Comparison of ENCODE assay signal across 8 cellular contexts in genomic region chr15:85047271-85047948, GRCh38.
DNase-seq lines count a peak whose midpoint lies in the region; ATAC-seq and TF ChIP-seq lines count a peak whose summit lies in the region.

No MANE protein-coding gene starts in this region.

- H3K27me3 ChIP-seq in mammary epithelial cell (ENCODE audit: insufficient read depth, low read length) (no peaks in the 10 kb centered on the region), cardiac muscle cell (no peaks in the 10 kb centered on the region), smooth muscle cell (ENCODE audit: low read depth) (no peaks in the 10 kb centered on the region)

- H3K4me3 ChIP-seq in mammary epithelial cell (replicated peaks in 1 of 3; ENCODE audit: insufficient read depth in 1 of 3, low read depth in 2 of 3, low read length in 3 of 3) (no peak overlapping the region), cardiac muscle cell (no peak overlapping the region), smooth muscle cell (peak overlapping the region; percentile 21)

- CTCF ChIA-PET in MCF 10A (lab: Yijun Ruan, JAX) = interaction anchor here (1.0 to 4.6 kb wide), 5 partner anchors 10 to 93 kb away, joined by 3 to 50 read pairs (median 4); no protein-coding TSS in a partner anchor
- CTCF ChIA-PET in mammary epithelial cell (lab: Charles Lee; ENCODE audit: low non-redundant PET) = interaction anchor here (0.7 kb wide), 1 partner anchor 110 kb away, joined by 3 read pairs; no protein-coding TSS in a partner anchor
- CTCF ChIA-PET in HEK293T (lab: Yijun Ruan, JAX) = interaction anchor here (1.3 kb wide), 1 partner anchor 122 kb away, joined by 4 read pairs; no protein-coding TSS in a partner anchor

- no peaks in the 10 kb centered on the region for H3K36me3 ChIP-seq in mammary epithelial cell (ENCODE audit: insufficient read depth, low read length)
- H3K36me3 ChIP-seq in cardiac muscle cell = no peaks in the 10 kb centered on the region
- no peaks in the 10 kb centered on the region for H3K36me3 ChIP-seq in smooth muscle cell (ENCODE audit: low read depth)

- intact Hi-C loops in MCF 10A (cut with micrococcal nuclease) = loop anchor here (5.0 kb wide), 1 partner anchor 200 kb away; no protein-coding TSS in a partner anchor
- intact Hi-C loops in mammary epithelial cell (cut with micrococcal nuclease) = loop anchor here (10.0 kb wide), 1 partner anchor 203 kb away; no protein-coding TSS in a partner anchor

- H3K9me3 ChIP-seq in mammary epithelial cell (replicated peaks; ENCODE audit: insufficient read depth, low read length) (no peaks in the 10 kb centered on the region), T-helper 17 cell (ENCODE audit: control insufficient read depth, low read length, poor library complexity, severe bottlenecking) (no peaks in the 10 kb centered on the region), cardiac muscle cell (ENCODE audit: low read depth) (no peaks in the 10 kb centered on the region), smooth muscle cell (replicated peaks; ENCODE audit: low read depth) (no peaks in the 10 kb centered on the region)

- in situ Hi-C loops in mammary epithelial cell (cut with MboI; ENCODE audit: low sequenced_read_pairs in 2 of 2) = no loop called here

- DNase-seq in MCF 10A (ENCODE audit: unreplicated experiment) = peak; percentile 81
- no peak for DNase-seq in mammary epithelial cell
- DNase-seq in T-helper 17 cell = no peak
- DNase-seq in cardiac muscle cell (ENCODE audit: low read depth in 1 of 2, low spot score in 1 of 2) = peak; percentile 15 to 96
- DNase-seq in smooth muscle cell (lab: John Stamatoyannopoulos, UW; ENCODE audit: unreplicated experiment) = no peak
- DNase-seq in occipital lobe (lab: John Stamatoyannopoulos, UW) = no peak
- DNase-seq in DMS79 treated with DMSO at 0.1 percent for 48 hours (lab: John Stamatoyannopoulos, UW) = no peak
- no peak for DNase-seq in HEK293T (ENCODE audit: extremely low spot score)

- no peaks in the 10 kb centered on the region for H3K4me1 ChIP-seq in mammary epithelial cell (ENCODE audit: insufficient read depth, low read length)
- H3K4me1 ChIP-seq in cardiac muscle cell (ENCODE audit: low read depth) = peaks cover 9% of the 10 kb centered on the region
- H3K4me1 ChIP-seq in smooth muscle cell (ENCODE audit: low read depth) = peaks cover 13% of the 10 kb centered on the region

- H3K4me1 Mint-ChIP-seq in MCF 10A (ENCODE audit: insufficient read depth, unreplicated experiment) (peaks cover 17% of the 10 kb centered on the region), T-helper 17 cell (peaks cover 25% of the 10 kb centered on the region)

- H3K27ac ChIP-seq in mammary epithelial cell (ENCODE audit: insufficient read depth, low read depth, low read length) = no peak overlapping the region
- H3K27ac ChIP-seq in cardiac muscle cell = no peak overlapping the region
- peak overlapping the region; percentile 92 for H3K27ac ChIP-seq in smooth muscle cell (ENCODE audit: low read depth)

- H3K9ac ChIP-seq in mammary epithelial cell (ENCODE audit: insufficient read depth, low read length) (no peak overlapping the region), smooth muscle cell (ENCODE audit: low read depth) (peak overlapping the region; percentile 68)

- peak overlapping the region; percentile 14 for H3K27ac Mint-ChIP-seq in MCF 10A (ENCODE audit: low read depth, unreplicated experiment)
- H3K27ac Mint-ChIP-seq in T-helper 17 cell = no peak overlapping the region

- H3K36me3 Mint-ChIP-seq in MCF 10A (ENCODE audit: insufficient read depth, unreplicated experiment) (peaks cover 6% of the 10 kb centered on the region), T-helper 17 cell (ENCODE audit: low read depth) (peaks cover 2% of the 10 kb centered on the region)

- H3K4me2 ChIP-seq in mammary epithelial cell (ENCODE audit: insufficient read depth, low read depth, low read length) = no peak overlapping the region
- peak overlapping the region; percentile 77 for H3K4me2 ChIP-seq in smooth muscle cell

- H3K27me3 Mint-ChIP-seq in MCF 10A (ENCODE audit: insufficient read depth, unreplicated experiment) = no peaks in the 10 kb centered on the region
- no peaks in the 10 kb centered on the region for H3K27me3 Mint-ChIP-seq in T-helper 17 cell

- H3K4me3 Mint-ChIP-seq in MCF 10A (ENCODE audit: unreplicated experiment) = peak overlapping the region; percentile 52
- no peak overlapping the region for H3K4me3 Mint-ChIP-seq in T-helper 17 cell

- H3F3A ChIP-seq in smooth muscle cell (ENCODE audit: low read depth) = peaks cover 5% of the 10 kb centered on the region

- TSS peak; percentile 93 for BruUV-seq in MCF 10A (replicated peaks; lab: Mats Ljungman, UMichigan)
- no TSS peak for BruUV-seq in mammary epithelial cell (replicated peaks; lab: Mats Ljungman, UMichigan)

- H2AFZ ChIP-seq in mammary epithelial cell (ENCODE audit: low read depth, low read length) (no peak overlapping the region), smooth muscle cell (ENCODE audit: low read depth) (peak overlapping the region; percentile 28)

- TF ChIP-seq CTCF in MCF 10A (IDR thresholded peaks at IDR 0.05; ENCODE audit: unreplicated experiment) (no peak), mammary epithelial cell (conservative IDR thresholded peaks at IDR 0.05 in 1 of 2, IDR thresholded peaks at IDR 0.05 in 1 of 2; ENCODE audit: extremely low read depth in 1 of 2, insufficient read depth in 1 of 2, low read depth in 1 of 2, low read length in 2 of 2) (no peak), cardiac muscle cell (IDR thresholded peaks at IDR 0.05; ENCODE audit: low read depth, low read length) (no peak), smooth muscle cell (IDR thresholded peaks at IDR 0.05; ENCODE audit: borderline replicate concordance, insufficient read depth, poor library complexity, severe bottlenecking) (no peak)

- no peaks in the 10 kb centered on the region for H3K9me3 Mint-ChIP-seq in MCF 10A (ENCODE audit: unreplicated experiment)

- H4K20me1 ChIP-seq in mammary epithelial cell (ENCODE audit: insufficient read depth, low read length) = no peaks in the 10 kb centered on the region
- H4K20me1 ChIP-seq in smooth muscle cell (ENCODE audit: low read depth) = no peaks in the 10 kb centered on the region

- H3K79me2 ChIP-seq in mammary epithelial cell (ENCODE audit: insufficient read depth, low read length) (peaks cover 33% of the 10 kb centered on the region), smooth muscle cell (ENCODE audit: low read depth) (peaks cover 37% of the 10 kb centered on the region)

- ATAC-seq in T-helper 17 cell = peak; percentile 83

- dilution Hi-C loops in mammary epithelial cell (cut with HindIII; ENCODE audit: low sequenced_read_pairs) = no loop called here

- 88% methylated on average over 7 of the region's 7 CpGs for WGBS in mammary epithelial cell (ENCODE audit: low coverage, missing lambda C conversion rate)
- WGBS in smooth muscle cell (ENCODE audit: low lambda C conversion rate) = 18% methylated on average over 7 of the region's 7 CpGs

- POLR2A ChIA-PET in MCF 10A (lab: Yijun Ruan, JAX) = interaction anchor here (0.7 to 6.0 kb wide), 9 partner anchors 10 to 298 kb away, joined by 3 to 50 read pairs (median 4); partner anchors contain the start of gene PDE8A
- POLR2A ChIA-PET in HEK293T (lab: Yijun Ruan, JAX) = no interaction called here

TF ChIP-seq in HEK293T, 16 proteins besides CTCF, POLR2A, EP300 and RAD21:
- no peak for TF ChIP-seq SUZ12 (IDR thresholded peaks at IDR 0.05)
- TF ChIP-seq NFRKB (IDR thresholded peaks at IDR 0.05) = no peak
- TF ChIP-seq SP1 (IDR thresholded peaks at IDR 0.05) = no peak

Comparison
In these comparisons a context has a peak if more than half of its experiments do, and no peak if none do; other contexts are left out.
1. DNase-seq: peak in MCF 10A (single experiment) and cardiac muscle cell (2 of 2); none in mammary epithelial cell (single experiment), T-helper 17 cell (0 of 3), smooth muscle cell (single experiment), occipital lobe (single experiment), DMS79 treated with DMSO at 0.1 percent for 48 hours (single experiment) and HEK293T (single experiment).